In the genomic region with DNA sequence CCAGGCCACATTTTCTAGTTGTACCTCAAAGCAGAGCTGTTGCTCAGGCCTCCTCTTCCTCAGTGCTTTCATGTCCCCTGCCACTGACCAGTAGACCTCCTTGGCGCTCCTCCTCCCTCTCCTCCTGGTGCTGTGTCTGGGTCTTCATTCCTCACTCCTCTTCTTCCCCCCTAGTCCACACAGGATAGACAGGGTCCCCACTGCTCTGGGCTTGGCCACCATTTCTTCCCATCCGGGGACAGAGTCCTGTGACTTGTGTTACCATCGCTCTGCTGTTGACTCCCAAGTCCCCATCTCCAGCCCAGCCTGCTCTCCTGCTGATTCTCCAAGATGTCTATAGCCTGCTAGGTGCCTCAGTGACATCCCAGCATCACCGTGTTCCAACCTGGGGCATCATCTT, we compare ENCODE assay signal across 14 cellular contexts.
DNase-seq lines count a peak whose midpoint lies in the region; ATAC-seq and TF ChIP-seq lines count a peak whose summit lies in the region.
"Had no signal": no experiment of that assay in that cellular context is flagged by ENCODE, and none has a peak within 500 bp of the region (broad histone marks: within the 10 kb centered on the region; RNA-seq: fewer than 3 reads in every experiment).

No MANE protein-coding gene starts in this region.

- peak; percentile 41 for DNase-seq in natural killer cell treated with Interleukin-12 subunit alpha and Interleukin-12 subunit beta and Interleukin-15 and Interleukin-18, amount 100 ng/mL, for 72 hours (ENCODE audit: low spot score)
- DNase-seq in natural killer cell: no peak
- DNase-seq in WTC11 (ENCODE audit: low spot score): no peak
- peak; percentile 29 for DNase-seq in islet precursor cell
- DNase-seq in SJCRH30: no peak
- no peak for DNase-seq in activated T-cell treated with anti-CD3 and anti-CD28 coated beads for 4 hours
- DNase-seq: Caco-2; CD4-positive, alpha-beta T cell; GM23248; HCEC 1CT; HFFc6; IMR-90 had no signal

- H3K4me3 ChIP-seq in SJCRH30: no peak overlapping the region
- H3K4me3 ChIP-seq: GM23248 had no signal

- ATAC-seq in natural killer cell treated with Interleukin-12 subunit alpha and Interleukin-12 subunit beta and Interleukin-15 and Interleukin-18, amount 100 ng/mL, for 72 hours: peak in 1 of 2 donors; percentile 15
- no peak for ATAC-seq in natural killer cell
- no peak for ATAC-seq in WTC11

- H3K27me3 ChIP-seq in SJCRH30: no peaks in the 10 kb centered on the region

- H3K4me1 ChIP-seq in SJCRH30: peaks cover 11% of the 10 kb centered on the region
- H3K4me1 ChIP-seq: Caco-2 had no signal

- intact Hi-C loops in natural killer cell (cut with micrococcal nuclease): no loop called here

- no peak overlapping the region for H3K4me3 Mint-ChIP-seq in natural killer cell treated with Interleukin-12 subunit alpha and Interleukin-12 subunit beta and Interleukin-15 and Interleukin-18, amount 100 ng/mL, for 72 hours
- H3K4me3 Mint-ChIP-seq in natural killer cell (no peak overlapping the region), WTC11 (no peak overlapping the region)
- H3K4me3 Mint-ChIP-seq: B cell; CD4-positive, alpha-beta T cell; HFFc6 had no signal

- peaks cover 34 to 66% of the 10 kb centered on the region in 2 donors for H3K27me3 Mint-ChIP-seq in natural killer cell treated with Interleukin-12 subunit alpha and Interleukin-12 subunit beta and Interleukin-15 and Interleukin-18, amount 100 ng/mL, for 72 hours
- H3K27me3 Mint-ChIP-seq in natural killer cell (ENCODE audit: low read depth in 2 of 2): peaks cover 32 to 40% of the 10 kb centered on the region in 2 donors
- peaks cover 29% of the 10 kb centered on the region for H3K27me3 Mint-ChIP-seq in WTC11 (ENCODE audit: low read depth)
- H3K27me3 Mint-ChIP-seq: CD4-positive, alpha-beta T cell had no signal

- CTCF ChIA-PET in WTC11 (lab: Charles Lee): interaction anchor here (0.6 to 6.1 kb wide), 3 partner anchors 24 to 160 kb away, joined by 3 to 96 read pairs (median 11); no protein-coding TSS in a partner anchor

- no peak overlapping the region for H3K27ac ChIP-seq in SJCRH30
- H3K27ac ChIP-seq: C4-2B, GM23248 had no signal

- no peaks in the 10 kb centered on the region for H3K4me1 Mint-ChIP-seq in natural killer cell treated with Interleukin-12 subunit alpha and Interleukin-12 subunit beta and Interleukin-15 and Interleukin-18, amount 100 ng/mL, for 72 hours (ENCODE audit: low read depth in 2 of 2)
- H3K4me1 Mint-ChIP-seq in natural killer cell (no peaks in the 10 kb centered on the region), WTC11 (peaks cover 56% of the 10 kb centered on the region)
- H3K4me1 Mint-ChIP-seq: B cell had no signal

- no peaks in the 10 kb centered on the region for H3K9me3 Mint-ChIP-seq in natural killer cell treated with Interleukin-12 subunit alpha and Interleukin-12 subunit beta and Interleukin-15 and Interleukin-18, amount 100 ng/mL, for 72 hours
- H3K9me3 Mint-ChIP-seq in natural killer cell (no peaks in the 10 kb centered on the region), WTC11 (peaks cover 14% of the 10 kb centered on the region)
- H3K9me3 Mint-ChIP-seq: CD4-positive, alpha-beta T cell had no signal

- H3K9me3 ChIP-seq in SJCRH30 (replicated peaks): no peaks in the 10 kb centered on the region
- H3K9me3 ChIP-seq: Caco-2 had no signal

- no peaks in the 10 kb centered on the region for H3K36me3 ChIP-seq in SJCRH30

- no peak overlapping the region for H3K27ac Mint-ChIP-seq in natural killer cell treated with Interleukin-12 subunit alpha and Interleukin-12 subunit beta and Interleukin-15 and Interleukin-18, amount 100 ng/mL, for 72 hours
- H3K27ac Mint-ChIP-seq in natural killer cell (no peak overlapping the region), WTC11 (peak overlapping the region; percentile 68; the same call in 1 of the 2 replicates)
- H3K27ac Mint-ChIP-seq: B cell; CD4-positive, alpha-beta T cell; HFFc6 had no signal

- TF ChIP-seq CTCF in natural killer cell (IDR thresholded peaks at IDR 0.05) (no peak), WTC11 (IDR thresholded peaks at IDR 0.05) (no peak)

- no peaks in the 10 kb centered on the region for H3K36me3 Mint-ChIP-seq in natural killer cell treated with Interleukin-12 subunit alpha and Interleukin-12 subunit beta and Interleukin-15 and Interleukin-18, amount 100 ng/mL, for 72 hours
- no peaks in the 10 kb centered on the region for H3K36me3 Mint-ChIP-seq in natural killer cell
- H3K36me3 Mint-ChIP-seq in WTC11: no peaks in the 10 kb centered on the region; the same call in none of the 2 replicates

- POLR2A ChIA-PET in WTC11 (lab: Charles Lee): no interaction called here

TF ChIP-seq in WTC11, 78 proteins besides CTCF, POLR2A, EP300 and RAD21 (continues in another document):
- no peak for TF ChIP-seq ZBTB21 (CRISPR knock-in tag; IDR thresholded peaks at IDR 0.05; ENCODE audit: borderline replicate concordance)
- TF ChIP-seq, protein P1, sequence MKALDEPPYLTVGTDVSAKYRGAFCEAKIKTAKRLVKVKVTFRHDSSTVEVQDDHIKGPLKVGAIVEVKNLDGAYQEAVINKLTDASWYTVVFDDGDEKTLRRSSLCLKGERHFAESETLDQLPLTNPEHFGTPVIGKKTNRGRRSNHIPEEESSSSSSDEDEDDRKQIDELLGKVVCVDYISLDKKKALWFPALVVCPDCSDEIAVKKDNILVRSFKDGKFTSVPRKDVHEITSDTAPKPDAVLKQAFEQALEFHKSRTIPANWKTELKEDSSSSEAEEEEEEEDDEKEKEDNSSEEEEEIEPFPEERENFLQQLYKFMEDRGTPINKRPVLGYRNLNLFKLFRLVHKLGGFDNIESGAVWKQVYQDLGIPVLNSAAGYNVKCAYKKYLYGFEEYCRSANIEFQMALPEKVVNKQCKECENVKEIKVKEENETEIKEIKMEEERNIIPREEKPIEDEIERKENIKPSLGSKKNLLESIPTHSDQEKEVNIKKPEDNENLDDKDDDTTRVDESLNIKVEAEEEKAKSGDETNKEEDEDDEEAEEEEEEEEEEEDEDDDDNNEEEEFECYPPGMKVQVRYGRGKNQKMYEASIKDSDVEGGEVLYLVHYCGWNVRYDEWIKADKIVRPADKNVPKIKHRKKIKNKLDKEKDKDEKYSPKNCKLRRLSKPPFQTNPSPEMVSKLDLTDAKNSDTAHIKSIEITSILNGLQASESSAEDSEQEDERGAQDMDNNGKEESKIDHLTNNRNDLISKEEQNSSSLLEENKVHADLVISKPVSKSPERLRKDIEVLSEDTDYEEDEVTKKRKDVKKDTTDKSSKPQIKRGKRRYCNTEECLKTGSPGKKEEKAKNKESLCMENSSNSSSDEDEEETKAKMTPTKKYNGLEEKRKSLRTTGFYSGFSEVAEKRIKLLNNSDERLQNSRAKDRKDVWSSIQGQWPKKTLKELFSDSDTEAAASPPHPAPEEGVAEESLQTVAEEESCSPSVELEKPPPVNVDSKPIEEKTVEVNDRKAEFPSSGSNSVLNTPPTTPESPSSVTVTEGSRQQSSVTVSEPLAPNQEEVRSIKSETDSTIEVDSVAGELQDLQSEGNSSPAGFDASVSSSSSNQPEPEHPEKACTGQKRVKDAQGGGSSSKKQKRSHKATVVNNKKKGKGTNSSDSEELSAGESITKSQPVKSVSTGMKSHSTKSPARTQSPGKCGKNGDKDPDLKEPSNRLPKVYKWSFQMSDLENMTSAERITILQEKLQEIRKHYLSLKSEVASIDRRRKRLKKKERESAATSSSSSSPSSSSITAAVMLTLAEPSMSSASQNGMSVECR (CRISPR knock-in tag; IDR thresholded peaks at IDR 0.05; ENCODE audit: borderline replicate concordance): no peak
- no peak for TF ChIP-seq SOX15 (CRISPR knock-in tag; IDR thresholded peaks at IDR 0.05)
- no peak for TF ChIP-seq JUN (CRISPR knock-in tag; IDR thresholded peaks at IDR 0.05)
- no peak for TF ChIP-seq ELF4 (CRISPR knock-in tag; IDR thresholded peaks at IDR 0.05; ENCODE audit: low read depth)
- TF ChIP-seq ZNF423 (CRISPR knock-in tag; IDR thresholded peaks at IDR 0.05): no peak
- no peak for TF ChIP-seq MXD4 (CRISPR knock-in tag; IDR thresholded peaks at IDR 0.05; ENCODE audit: borderline replicate concordance)
- no peak for TF ChIP-seq FOXP1 (CRISPR knock-in tag; IDR thresholded peaks at IDR 0.05; ENCODE audit: borderline replicate concordance)
- no peak for TF ChIP-seq ZNF138 (CRISPR knock-in tag; conservative IDR thresholded peaks at IDR 0.05)
- TF ChIP-seq RELA (CRISPR knock-in tag; IDR thresholded peaks at IDR 0.05; ENCODE audit: borderline replicate concordance): no peak
- TF ChIP-seq, protein P2, sequence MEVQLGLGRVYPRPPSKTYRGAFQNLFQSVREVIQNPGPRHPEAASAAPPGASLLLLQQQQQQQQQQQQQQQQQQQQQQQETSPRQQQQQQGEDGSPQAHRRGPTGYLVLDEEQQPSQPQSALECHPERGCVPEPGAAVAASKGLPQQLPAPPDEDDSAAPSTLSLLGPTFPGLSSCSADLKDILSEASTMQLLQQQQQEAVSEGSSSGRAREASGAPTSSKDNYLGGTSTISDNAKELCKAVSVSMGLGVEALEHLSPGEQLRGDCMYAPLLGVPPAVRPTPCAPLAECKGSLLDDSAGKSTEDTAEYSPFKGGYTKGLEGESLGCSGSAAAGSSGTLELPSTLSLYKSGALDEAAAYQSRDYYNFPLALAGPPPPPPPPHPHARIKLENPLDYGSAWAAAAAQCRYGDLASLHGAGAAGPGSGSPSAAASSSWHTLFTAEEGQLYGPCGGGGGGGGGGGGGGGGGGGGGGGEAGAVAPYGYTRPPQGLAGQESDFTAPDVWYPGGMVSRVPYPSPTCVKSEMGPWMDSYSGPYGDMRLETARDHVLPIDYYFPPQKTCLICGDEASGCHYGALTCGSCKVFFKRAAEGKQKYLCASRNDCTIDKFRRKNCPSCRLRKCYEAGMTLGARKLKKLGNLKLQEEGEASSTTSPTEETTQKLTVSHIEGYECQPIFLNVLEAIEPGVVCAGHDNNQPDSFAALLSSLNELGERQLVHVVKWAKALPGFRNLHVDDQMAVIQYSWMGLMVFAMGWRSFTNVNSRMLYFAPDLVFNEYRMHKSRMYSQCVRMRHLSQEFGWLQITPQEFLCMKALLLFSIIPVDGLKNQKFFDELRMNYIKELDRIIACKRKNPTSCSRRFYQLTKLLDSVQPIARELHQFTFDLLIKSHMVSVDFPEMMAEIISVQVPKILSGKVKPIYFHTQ (CRISPR knock-in tag; IDR thresholded peaks at IDR 0.05): no peak
- TF ChIP-seq, protein P3, sequence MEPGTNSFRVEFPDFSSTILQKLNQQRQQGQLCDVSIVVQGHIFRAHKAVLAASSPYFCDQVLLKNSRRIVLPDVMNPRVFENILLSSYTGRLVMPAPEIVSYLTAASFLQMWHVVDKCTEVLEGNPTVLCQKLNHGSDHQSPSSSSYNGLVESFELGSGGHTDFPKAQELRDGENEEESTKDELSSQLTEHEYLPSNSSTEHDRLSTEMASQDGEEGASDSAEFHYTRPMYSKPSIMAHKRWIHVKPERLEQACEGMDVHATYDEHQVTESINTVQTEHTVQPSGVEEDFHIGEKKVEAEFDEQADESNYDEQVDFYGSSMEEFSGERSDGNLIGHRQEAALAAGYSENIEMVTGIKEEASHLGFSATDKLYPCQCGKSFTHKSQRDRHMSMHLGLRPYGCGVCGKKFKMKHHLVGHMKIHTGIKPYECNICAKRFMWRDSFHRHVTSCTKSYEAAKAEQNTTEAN (CRISPR knock-in tag; IDR thresholded peaks at IDR 0.05): no peak

Comparison
In these comparisons a context has a peak if more than half of its experiments do, and no peak if none do; other contexts are left out.
1. DNase-seq: peak in natural killer cell treated with Interleukin-12 subunit alpha and Interleukin-12 subunit beta and Interleukin-15 and Interleukin-18, amount 100 ng/mL, for 72 hours (single experiment) and islet precursor cell (single experiment); none in natural killer cell (single experiment), WTC11 (single experiment), SJCRH30 (0 of 2) and activated T-cell treated with anti-CD3 and anti-CD28 coated beads for 4 hours (single experiment).